ENCODE assay signal across 6 cellular contexts in genomic region chr10:122066337-122066939, GRCh38.
DNase-seq lines count a peak whose midpoint lies in the region; ATAC-seq and TF ChIP-seq lines count a peak whose summit lies in the region.
"Not testable (repeated sequence)": the region's sequence is repeated elsewhere in the genome, so short reads cannot be mapped to it uniquely, and the experiment has no call there.

No MANE protein-coding gene starts in this region.

- not testable (repeated sequence) for H3K27me3 ChIP-seq in endodermal cell (ENCODE audit: control insufficient read depth, insufficient read depth, low read length, poor library complexity, severe bottlenecking); prostate gland (replicated peaks; ENCODE audit: insufficient read depth); gastrocnemius medialis; spleen (replicated peaks in 1 of 7)

- H3K4me1 Mint-ChIP-seq in T-helper 17 cell: not testable (repeated sequence)
- H3K4me1 Mint-ChIP-seq in endodermal cell: peaks cover 21% of the 10 kb centered on the region

- not testable (repeated sequence) for H3K4me1 ChIP-seq in endodermal cell (ENCODE audit: control insufficient read depth, insufficient read depth, low read length); prostate gland (replicated peaks); spleen
- peaks cover 49 to 56% of the 10 kb centered on the region in 2 donors for H3K4me1 ChIP-seq in gastrocnemius medialis

- not testable (repeated sequence) for H3K9ac ChIP-seq in endodermal cell (ENCODE audit: extremely low read depth, low read length, poor library complexity, severe bottlenecking)

- not testable (repeated sequence) for TF ChIP-seq CTCF in coronary artery (IDR thresholded peaks at IDR 0.05); endodermal cell (conservative IDR thresholded peaks at IDR 0.05); prostate gland (IDR thresholded peaks at IDR 0.05); gastrocnemius medialis (IDR thresholded peaks at IDR 0.05 in 4 of 5, conservative IDR thresholded peaks at IDR 0.05 in 1 of 5); spleen (IDR thresholded peaks at IDR 0.05 in 8 of 11, conservative IDR thresholded peaks at IDR 0.05 in 3 of 11)

- not testable (repeated sequence) for H3K4me3 ChIP-seq in coronary artery; endodermal cell (ENCODE audit: low read length); prostate gland; gastrocnemius medialis; spleen

- not testable (repeated sequence) for DNase-seq in T-helper 17 cell; prostate gland (ENCODE audit: low spot score)
- DNase-seq in coronary artery (ENCODE audit: low spot score): peak; percentile 14
- DNase-seq in endodermal cell: peak; percentile 3
- DNase-seq in gastrocnemius medialis: peak in 1 of 2 donors; percentile 10
- DNase-seq in spleen: peak; percentile 23

- intact Hi-C loops in prostate gland (cut with DNase I); gastrocnemius medialis (cut with DNase I; ENCODE audit: low total_unique reads); spleen (cut with DNase I; ENCODE audit: low total_unique reads): not testable (repeated sequence)

- ATAC-seq in T-helper 17 cell, gastrocnemius medialis: not testable (repeated sequence)

- not testable (repeated sequence) for H3K9me3 Mint-ChIP-seq in endodermal cell

- in situ Hi-C loops in gastrocnemius medialis (cut with MboI; ENCODE audit: low sequenced_read_pairs in 4 of 4): not testable (repeated sequence)

- H3K9me3 ChIP-seq in T-helper 17 cell (ENCODE audit: control insufficient read depth, low read length, poor library complexity, severe bottlenecking); endodermal cell (ENCODE audit: control insufficient read depth, low read length); prostate gland; gastrocnemius medialis; spleen: not testable (repeated sequence)

- H3K36me3 ChIP-seq in endodermal cell (ENCODE audit: control insufficient read depth, insufficient read depth, low read length); prostate gland; gastrocnemius medialis; spleen: not testable (repeated sequence)

- not testable (repeated sequence) for TF ChIP-seq POLR2A in prostate gland (IDR thresholded peaks at IDR 0.05); gastrocnemius medialis (IDR thresholded peaks at IDR 0.05); spleen (IDR thresholded peaks at IDR 0.05)

- WGBS in endodermal cell (ENCODE audit: insufficient coverage in 1 of 2, insufficient read length in 1 of 2), 2 experiments: 91 to 94% methylated on average over 8 to 9 of the region's 9 CpGs
- 95% methylated on average over 9 of the region's 9 CpGs for WGBS in prostate gland
- whole genome bisulfite sequencing in spleen, 5 donors: 86 to 96% (median 93%) methylated on average over 9 of the region's 9 CpGs

- not testable (repeated sequence) for H3K4me3 Mint-ChIP-seq in T-helper 17 cell, endodermal cell

- H3K36me3 Mint-ChIP-seq in T-helper 17 cell (ENCODE audit: low read depth); endodermal cell (ENCODE audit: low read depth): not testable (repeated sequence)

- H3K27ac Mint-ChIP-seq in T-helper 17 cell: peak overlapping the region; percentile 39
- H3K27ac Mint-ChIP-seq in endodermal cell: not testable (repeated sequence)

- H3K27me3 Mint-ChIP-seq in T-helper 17 cell: peaks cover 13% of the 10 kb centered on the region
- not testable (repeated sequence) for H3K27me3 Mint-ChIP-seq in endodermal cell (ENCODE audit: insufficient read depth)

- H3K27ac ChIP-seq in coronary artery; endodermal cell (ENCODE audit: low read depth, low read length); spleen: not testable (repeated sequence)
- peak overlapping the region; percentile 7 to 96 for H3K27ac ChIP-seq in prostate gland
- peak overlapping the region; percentile 84 to 96 (median 91) for H3K27ac ChIP-seq in gastrocnemius medialis
